Comparison of ENCODE assay signal across 1 cellular context in genomic region chr7:150295614-150296013, GRCh38. TPM values are rescaled to one million over a fixed set of nuclear protein-coding genes. Genes with fewer than 3 reads are reported as not detected.
"Had no signal": no experiment of that assay in that cellular context is flagged by ENCODE, and none has a peak within 500 bp of the region (broad histone marks: within the 10 kb centered on the region; RNA-seq: fewer than 3 reads in every experiment).

No MANE protein-coding gene starts in this region.

RNA-seq across cellular contexts. Expression of gene RARRES2, which starts 45.8 kb away (rescaled TPM):
- total RNA-seq: pulmonary artery endothelial cell had no signal
